ENCODE assay signal across 21 cellular contexts in the genomic region with DNA sequence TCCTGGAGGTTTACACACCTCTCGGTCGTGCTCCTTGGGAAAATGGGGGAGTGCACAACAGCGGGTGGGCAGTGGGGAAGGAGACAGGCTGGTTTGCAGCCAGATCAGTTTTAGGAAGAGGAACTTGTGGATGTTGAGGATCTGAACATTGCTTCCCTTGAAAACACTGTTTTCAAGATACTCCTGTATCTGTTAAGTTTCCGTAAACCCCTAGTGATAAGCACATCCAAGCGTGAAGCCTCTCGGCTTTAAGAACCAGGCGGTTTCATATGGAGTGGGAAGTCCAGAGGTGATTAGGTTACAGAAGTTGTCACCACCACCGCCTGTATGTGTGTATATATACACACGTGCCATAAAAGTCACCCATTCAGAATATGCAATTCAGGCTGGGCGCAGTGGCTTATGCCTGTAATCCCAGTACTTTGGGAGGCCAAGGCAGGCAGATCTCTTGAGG. TPM values are rescaled to one million over a fixed set of nuclear protein-coding genes. Genes with fewer than 3 reads are reported as not detected.
DNase-seq lines count a peak whose midpoint lies in the region; ATAC-seq and TF ChIP-seq lines count a peak whose summit lies in the region.
"Had no signal": no experiment of that assay in that cellular context is flagged by ENCODE, and none has a peak within 500 bp of the region (broad histone marks: within the 10 kb centered on the region; RNA-seq: fewer than 3 reads in every experiment).

No MANE protein-coding gene starts in this region.

- H3K4me2 ChIP-seq in GM23248 (ENCODE audit: unreplicated experiment) (no peak overlapping the region), PC-9 (0 out of 2 replicates have a peak overlapping the region, but pooled peaks have one; percentile 42), osteoblast (ENCODE audit: insufficient read depth, low read length) (no peak overlapping the region)
- H3K4me2 ChIP-seq: KMS-11 had no signal

- H4K20me1 ChIP-seq in GM23248 (ENCODE audit: insufficient read depth) = no peaks in the 10 kb centered on the region
- no peaks in the 10 kb centered on the region for H4K20me1 ChIP-seq in PC-9 (ENCODE audit: insufficient read depth)
- H4K20me1 ChIP-seq in osteoblast (ENCODE audit: insufficient read depth, low read length) = peaks cover 3% of the 10 kb centered on the region

- CTCF ChIA-PET in PC-9 (lab: Charles Lee) (no interaction called here), RWPE1 (lab: Yijun Ruan, JAX) (no interaction called here)

- no TSS peak for BruUV-seq in PC-9 (replicated peaks; lab: Mats Ljungman, UMichigan)

- no peak overlapping the region for H3K9ac ChIP-seq in GM23248
- H3K9ac ChIP-seq: KMS-11 had no signal

- H3K27me3 ChIP-seq in GM23248 (replicated peaks; ENCODE audit: insufficient read depth) = no peaks in the 10 kb centered on the region
- H3K27me3 ChIP-seq in PC-9 (ENCODE audit: insufficient read depth, low read depth) = no peaks in the 10 kb centered on the region
- no peaks in the 10 kb centered on the region for H3K27me3 ChIP-seq in ectodermal cell (ENCODE audit: control insufficient read depth, insufficient read depth, low read length, poor library complexity, severe bottlenecking)
- no peaks in the 10 kb centered on the region for H3K27me3 ChIP-seq in osteoblast (ENCODE audit: insufficient read depth, low read length)
- H3K27me3 ChIP-seq in adrenal gland = no peaks in the 10 kb centered on the region
- H3K27me3 ChIP-seq: breast epithelium had no signal

- H3K79me2 ChIP-seq in GM23248 (ENCODE audit: insufficient read depth) (peaks cover 98% of the 10 kb centered on the region), PC-9 (ENCODE audit: low read depth) (peaks cover 43% of the 10 kb centered on the region), osteoblast (ENCODE audit: insufficient read depth, low read length) (peaks cover 95% of the 10 kb centered on the region)

- H3K9me3 ChIP-seq in GM23248 (ENCODE audit: low read depth) (no peaks in the 10 kb centered on the region), PC-9 (ENCODE audit: insufficient read depth, low read depth) (no peaks in the 10 kb centered on the region), ectodermal cell (ENCODE audit: control insufficient read depth, low read length) (peaks cover 3% of the 10 kb centered on the region), osteoblast (ENCODE audit: low read depth, low read length) (no peaks in the 10 kb centered on the region), adrenal gland (replicated peaks in 1 of 3) (no peaks in the 10 kb centered on the region)
- H3K9me3 ChIP-seq: breast epithelium, thoracic aorta had no signal

- H3K9me2 ChIP-seq in GM23248 (ENCODE audit: insufficient read depth) (no peaks in the 10 kb centered on the region), PC-9 (ENCODE audit: insufficient read depth) (no peaks in the 10 kb centered on the region)

- DNase-seq in GM23248 = no peak
- no peak for DNase-seq in PC-9
- no peak for DNase-seq in osteoblast (ENCODE audit: insufficient read length, low spot score, missing footprints)
- no peak for DNase-seq in RWPE1 (ENCODE audit: low spot score)
- no peak for DNase-seq in adrenal gland
- DNase-seq: activated CD4-positive, alpha-beta T cell treated with anti-CD3 and anti-CD28 coated beads for 1 hour; activated CD8-positive, alpha-beta memory T cell treated with anti-CD3 and anti-CD28 coated beads, Interleukin-2, amount 50 U/mL, for 4 hours; activated naive CD4-positive, alpha-beta T cell treated with anti-CD3 and anti-CD28 coated beads, Interleukin-2, amount 50 U/mL, for 16 hours; effector CD4-positive, alpha-beta T cell; hippocampal formation; left cardiac atrium; NCI-H1417; NCI-H446 treated with DMSO at 0.1 percent for 48 hours had no signal

- no peak for TF ChIP-seq POLR2A in adrenal gland (IDR thresholded peaks at IDR 0.05)

- H3K36me3 ChIP-seq in GM23248 (ENCODE audit: low read depth) (no peaks in the 10 kb centered on the region), PC-9 (ENCODE audit: low read depth) (no peaks in the 10 kb centered on the region), ectodermal cell (ENCODE audit: control insufficient read depth, insufficient read depth, low read length) (no peaks in the 10 kb centered on the region), osteoblast (ENCODE audit: insufficient read depth, low read length) (no peaks in the 10 kb centered on the region), adrenal gland (replicated peaks in 1 of 2) (no peaks in the 10 kb centered on the region)
- H3K36me3 ChIP-seq: breast epithelium, thoracic aorta had no signal

- H2AFZ ChIP-seq in GM23248 (no peak overlapping the region), PC-9 (no peak overlapping the region), osteoblast (ENCODE audit: low read length) (no peak overlapping the region)

- TF ChIP-seq CTCF in PC-9 (conservative IDR thresholded peaks at IDR 0.05) = no peak
- no peak for TF ChIP-seq CTCF in osteoblast (IDR thresholded peaks at IDR 0.05; ENCODE audit: extremely low read depth, low read depth, low read length)
- no peak for TF ChIP-seq CTCF in RWPE1 (conservative IDR thresholded peaks at IDR 0.05; ENCODE audit: low read depth)
- TF ChIP-seq CTCF in adrenal gland (IDR thresholded peaks at IDR 0.05) = no peak

- H3K27ac ChIP-seq in GM23248 = 0 out of 2 replicates have a peak overlapping the region, but pooled peaks have one; percentile 2
- H3K27ac ChIP-seq in PC-9 = peak overlapping the region; percentile 33; the same call in 1 of the 2 replicates
- H3K27ac ChIP-seq in ectodermal cell (ENCODE audit: insufficient read depth, low read depth, low read length, poor library complexity, severe bottlenecking) = peak overlapping the region; percentile 91
- peak overlapping the region; percentile 83 for H3K27ac ChIP-seq in osteoblast (ENCODE audit: low read depth, low read length)
- no peak overlapping the region for H3K27ac ChIP-seq in RWPE1
- no peak overlapping the region for H3K27ac ChIP-seq in adrenal gland
- H3K27ac ChIP-seq: breast epithelium, KMS-11, thoracic aorta had no signal

- no peak for ATAC-seq in GM21526 (IDR thresholded peaks at IDR 0.05; ENCODE audit: low FRiP score, unreplicated experiment)
- no peak for ATAC-seq in HG03108 (IDR thresholded peaks at IDR 0.05; ENCODE audit: unreplicated experiment)
- ATAC-seq: left cardiac atrium had no signal

- WGBS in GM23248 (ENCODE audit: low coverage in 1 of 2, low lambda C conversion rate in 2 of 2, missing lambda C conversion rate in 2 of 2), 2 experiments = 94 to 97% methylated on average over 10 of the region's 10 CpGs
- WGBS in ectodermal cell, 2 experiments = 64 to 73% methylated on average over 10 of the region's 10 CpGs
- WGBS in adrenal gland, 4 donors = 67 to 85% (median 83%) methylated on average over 10 of the region's 10 CpGs

- H3K4me1 ChIP-seq in GM23248 (ENCODE audit: insufficient read depth) (peaks cover 12% of the 10 kb centered on the region), PC-9 (replicated peaks; ENCODE audit: insufficient read depth) (peaks cover 17% of the 10 kb centered on the region), ectodermal cell (ENCODE audit: control insufficient read depth, insufficient read depth, low read length) (peaks cover 20% of the 10 kb centered on the region), osteoblast (ENCODE audit: insufficient read depth, low read length) (peaks cover 24% of the 10 kb centered on the region), adrenal gland (replicated peaks in 1 of 2) (no peaks in the 10 kb centered on the region)
- H3K4me1 ChIP-seq: breast epithelium had no signal

- peaks cover 6% of the 10 kb centered on the region; the same call in 1 of the 2 replicates for H3F3A ChIP-seq in GM23248 (ENCODE audit: insufficient read depth)
- no peaks in the 10 kb centered on the region; the same call in 1 of the 2 replicates for H3F3A ChIP-seq in PC-9 (ENCODE audit: insufficient read depth, low read depth)

- in situ Hi-C loops in GM23248 (cut with MboI) = no loop called here

- POLR2A ChIA-PET in PC-9 (lab: Charles Lee; ENCODE audit: unreplicated experiment) (no interaction called here), RWPE1 (lab: Yijun Ruan, JAX; ENCODE audit: low non-redundant PET) (no interaction called here)

- no peak overlapping the region for H3K4me3 ChIP-seq in GM23248
- H3K4me3 ChIP-seq in PC-9 = no peak overlapping the region
- H3K4me3 ChIP-seq in ectodermal cell (ENCODE audit: insufficient read depth, low read depth, low read length) = no peak overlapping the region
- no peak overlapping the region for H3K4me3 ChIP-seq in osteoblast (ENCODE audit: insufficient read depth, low read length)
- no peak overlapping the region for H3K4me3 ChIP-seq in adrenal gland
- H3K4me3 ChIP-seq: breast epithelium, thoracic aorta had no signal

- intact Hi-C loops in PC-9 (cut with micrococcal nuclease; ENCODE audit: unreplicated experiment) = no loop called here
- intact Hi-C loops in adrenal gland (cut with DNase I) = no loop called here

RNA-seq across cellular contexts. Expression of a gene that starts 47.4 kb away (rescaled TPM):
- total RNA-seq in GM23248 (2014; rRNA removed; shearing (Covaris generic)) = 12.1 and 34.3 TPM in 2 replicates
- 2.6 and 3.7 TPM in 2 replicates for polyA plus RNA-seq in GM23248 (2016; fragmentation: Nextera tagmentation; extraction: Ambion mirVana)
- total RNA-seq in PC-9 (2021) = 53.4 and 55.2 TPM in 2 replicates
- 25.2 TPM for polyA plus RNA-seq in ectodermal cell (2013, experiment 1 of 4)
- 33.3 TPM for polyA plus RNA-seq in ectodermal cell (2013, experiment 2 of 4)
- 17.5 TPM for polyA plus RNA-seq in ectodermal cell (2013, experiment 3 of 4)
- polyA plus RNA-seq in ectodermal cell (2013, experiment 4 of 4) = 20.8 TPM
- 16.2 and 17.4 TPM in 2 replicates for total RNA-seq in osteoblast
- 10 to 100 TPM in 6 of 8 donors, 1 to 10 TPM in 2; 8.4 to 24.1 (median 14.1) TPM for total RNA-seq in adrenal gland
- polyA plus RNA-seq in adrenal gland = 10 to 100 TPM in 2 of 3 donors, 1 to 10 TPM in 1; 2.2 to 12.0 (median 10.2) TPM

RNA-seq across cellular contexts. Expression of a gene that starts 48.1 kb away (rescaled TPM):
- total RNA-seq in GM23248 (2014; rRNA removed; shearing (Covaris generic)) = not detected in 2 replicates
- polyA plus RNA-seq in GM23248 (2016; fragmentation: Nextera tagmentation; extraction: Ambion mirVana) (not detected in 2 replicates), adrenal gland (under 1 TPM in 2 of 3 donors, not detected in 1; under 0.01 to 0.08 TPM)
- total RNA-seq in PC-9 (2021) (not detected in 2 replicates), osteoblast (not detected in 2 replicates), adrenal gland (not detected)
- polyA plus RNA-seq in ectodermal cell (2013, experiment 1 of 4) = not detected
- polyA plus RNA-seq in ectodermal cell (2013, experiment 2 of 4) = not detected
- not detected for polyA plus RNA-seq in ectodermal cell (2013, experiment 3 of 4)
- not detected for polyA plus RNA-seq in ectodermal cell (2013, experiment 4 of 4)
- total RNA-seq: breast epithelium, fibroblast of lung, left cardiac atrium, renal cortical epithelial cell, thoracic aorta had no signal
- polyA plus RNA-seq: fibroblast of lung had no signal

Comparison
In these comparisons a context has a peak if more than half of its experiments do, and no peak if none do; other contexts are left out.
1. H3K27ac ChIP-seq: peak in GM23248 (single experiment), PC-9 (single experiment), ectodermal cell (single experiment) and osteoblast (single experiment); none in RWPE1 (single experiment) and adrenal gland (0 of 5).